Comparison of ENCODE assay signal across 7 cellular contexts in the genomic region with DNA sequence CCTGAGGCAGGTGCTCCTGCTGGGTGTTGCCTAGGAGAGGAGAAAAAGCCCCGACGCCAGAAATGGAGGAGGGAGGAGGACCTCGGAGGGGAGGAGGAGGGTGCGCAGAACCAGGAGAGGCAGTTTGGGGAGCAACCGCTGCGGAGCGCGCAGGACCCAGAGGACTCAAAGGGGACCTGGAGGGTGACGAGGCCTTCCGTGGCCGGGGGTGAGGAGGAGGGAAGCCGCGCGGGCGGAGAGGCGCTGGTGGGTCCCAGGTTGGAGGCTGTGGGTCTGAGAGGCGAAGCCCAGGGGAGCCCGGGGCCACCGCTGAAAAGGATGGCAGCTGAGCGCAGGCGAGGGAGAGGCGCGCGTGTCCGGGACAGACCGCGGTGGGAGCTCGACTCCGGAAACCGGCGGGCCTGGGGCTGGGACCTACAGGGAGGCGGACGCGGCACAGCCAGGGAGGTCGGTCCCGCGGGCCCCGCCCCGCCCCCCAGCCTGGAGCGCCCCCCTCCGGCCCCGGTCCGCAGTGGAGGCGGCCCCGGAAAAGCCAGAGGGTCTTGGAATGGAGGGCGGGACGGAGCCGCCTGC. TPM values are rescaled to one million over a fixed set of nuclear protein-coding genes. Genes with fewer than 3 reads are reported as not detected.
A peak's percentile ranks its signal among the peaks of the same experiment; 100 is the strongest.
DNase-seq lines count a peak whose midpoint lies in the region; ATAC-seq and TF ChIP-seq lines count a peak whose summit lies in the region.

No MANE protein-coding gene starts in this region.

- H3K36me3 Mint-ChIP-seq in activated CD8-positive, alpha-beta T cell treated with anti-CD3 and anti-CD28 coated beads, Interleukin-2, amount 10 ng/mL, durations not matched to agents 7 days and 5 days (ENCODE audit: low read depth), result peaks cover 6% of the 10 kb centered on the region

- WGBS in spleen, 5 donors, result 1 to 3% (median 2%) methylated on average over 31 to 48 of the region's 48 CpGs

- ATAC-seq in GM21723 (IDR thresholded peaks at IDR 0.05; ENCODE audit: unreplicated experiment), result peak; percentile 38
- peak; percentile 50 for ATAC-seq in activated CD8-positive, alpha-beta T cell treated with anti-CD3 and anti-CD28 coated beads, Interleukin-2, amount 10 ng/mL, durations not matched to agents 7 days and 5 days
- peak; percentile 44 for ATAC-seq in left ventricle myocardium superior

- no peak; the same call in 1 of the 2 replicates for TF ChIP-seq EP300 in Ishikawa (IDR thresholded peaks at IDR 0.05; ENCODE audit: borderline replicate concordance)

- peaks cover 45% of the 10 kb centered on the region for H3K4me1 Mint-ChIP-seq in activated CD8-positive, alpha-beta T cell treated with anti-CD3 and anti-CD28 coated beads, Interleukin-2, amount 10 ng/mL, durations not matched to agents 7 days and 5 days (ENCODE audit: low read depth)

- CTCF ChIA-PET in activated CD8-positive, alpha-beta T cell treated with anti-CD3 and anti-CD28 coated beads, Interleukin-2, amount 10 ng/mL, durations not matched to agents 7 days and 5 days (lab: Charles Lee), result interaction anchor here (0.7 to 2.8 kb wide), 9 partner anchors 14 to 63 kb away, joined by 3 to 16 read pairs (median 5); a partner anchor contains a TSS

- POLR2A ChIA-PET in activated CD8-positive, alpha-beta T cell treated with anti-CD3 and anti-CD28 coated beads, Interleukin-2, amount 10 ng/mL, durations not matched to agents 7 days and 5 days (lab: Charles Lee), result interaction anchor here (0.6 to 2.7 kb wide), 5 partner anchors 10 to 170 kb away, joined by 3 to 13 read pairs (median 3); no protein-coding TSS in a partner anchor

- H3K4me1 ChIP-seq in spleen, result peaks cover 12 to 45% (median 30%) of the 10 kb centered on the region in 6 donors

- peak overlapping the region in 1 of 8 donors; percentile 29 for H3K27ac ChIP-seq in spleen

- peak overlapping the region; percentile 75 for H3K4me3 Mint-ChIP-seq in activated CD8-positive, alpha-beta T cell treated with anti-CD3 and anti-CD28 coated beads, Interleukin-2, amount 10 ng/mL, durations not matched to agents 7 days and 5 days

- peak overlapping the region; percentile 77 for H3K27ac Mint-ChIP-seq in activated CD8-positive, alpha-beta T cell treated with anti-CD3 and anti-CD28 coated beads, Interleukin-2, amount 10 ng/mL, durations not matched to agents 7 days and 5 days

- H3K27me3 ChIP-seq in spleen (replicated peaks in 1 of 7), result peaks cover 0 to 74% (median 64%) of the 10 kb centered on the region in 7 donors

- H3K4me3 ChIP-seq in spleen, result peak overlapping the region; percentile 43 to 87 (median 62)

- H3K36me3 ChIP-seq in spleen, result no peaks in the 10 kb centered on the region

- H3K9me3 ChIP-seq in spleen, result no peaks in the 10 kb centered on the region

- peak; percentile 41 for TF ChIP-seq CTCF in GM12873 (IDR thresholded peaks at IDR 0.05; ENCODE audit: insufficient read depth, low read depth, low read length, missing control alignments)
- TF ChIP-seq CTCF in spleen (IDR thresholded peaks at IDR 0.05 in 8 of 11, conservative IDR thresholded peaks at IDR 0.05 in 3 of 11), result peak in 4 of 11 experiments; percentile 38 to 44 (median 41)

- intact Hi-C loops in left ventricle myocardium superior (cut with micrococcal nuclease), result no loop called here
- intact Hi-C loops in spleen (cut with DNase I; ENCODE audit: low total_unique reads), result no loop called here

- peak; percentile 70 for DNase-seq in activated CD8-positive, alpha-beta T cell treated with anti-CD3 and anti-CD28 coated beads, Interleukin-2, amount 10 ng/mL, durations not matched to agents 7 days and 5 days
- DNase-seq in left ventricle myocardium superior (no peak), spleen (peak; percentile 85), cortex of kidney (lab: John Stamatoyannopoulos, UW) (no peak)

- H3K27me3 Mint-ChIP-seq in activated CD8-positive, alpha-beta T cell treated with anti-CD3 and anti-CD28 coated beads, Interleukin-2, amount 10 ng/mL, durations not matched to agents 7 days and 5 days (ENCODE audit: low read depth), result peaks cover 3% of the 10 kb centered on the region

- TF ChIP-seq RAD21 in Ishikawa (IDR thresholded peaks at IDR 0.05; ENCODE audit: low read depth), result no peak

- no peaks in the 10 kb centered on the region for H3K9me3 Mint-ChIP-seq in activated CD8-positive, alpha-beta T cell treated with anti-CD3 and anti-CD28 coated beads, Interleukin-2, amount 10 ng/mL, durations not matched to agents 7 days and 5 days (ENCODE audit: insufficient read depth)

- no peak for TF ChIP-seq POLR2A in spleen (IDR thresholded peaks at IDR 0.05)

TF ChIP-seq in Ishikawa, 13 proteins besides CTCF, POLR2A, EP300 and RAD21:
- TF ChIP-seq NFIC (IDR thresholded peaks at IDR 0.05) (no peak), EGR1 (IDR thresholded peaks at IDR 0.05) (no peak), CEBPB (IDR thresholded peaks at IDR 0.05) (no peak), CREB1 (IDR thresholded peaks at IDR 0.05; ENCODE audit: low read depth) (no peak), ZBTB7A (IDR thresholded peaks at IDR 0.05; ENCODE audit: low read depth) (peak; percentile 20; the same call in 1 of the 2 replicates), TCF12 (IDR thresholded peaks at IDR 0.05; ENCODE audit: low read depth) (no peak; the same call in 1 of the 2 replicates), TEAD4 (IDR thresholded peaks at IDR 0.05) (no peak), FOXM1 (IDR thresholded peaks at IDR 0.05; ENCODE audit: borderline replicate concordance, low read depth) (no peak), YY1 (IDR thresholded peaks at IDR 0.05; ENCODE audit: low read depth) (no peak), TAF1 (IDR thresholded peaks at IDR 0.05; ENCODE audit: low read depth) (0 out of 2 replicates have a peak, but pooled peaks have one; percentile 27)
- TF ChIP-seq, protein P1, sequence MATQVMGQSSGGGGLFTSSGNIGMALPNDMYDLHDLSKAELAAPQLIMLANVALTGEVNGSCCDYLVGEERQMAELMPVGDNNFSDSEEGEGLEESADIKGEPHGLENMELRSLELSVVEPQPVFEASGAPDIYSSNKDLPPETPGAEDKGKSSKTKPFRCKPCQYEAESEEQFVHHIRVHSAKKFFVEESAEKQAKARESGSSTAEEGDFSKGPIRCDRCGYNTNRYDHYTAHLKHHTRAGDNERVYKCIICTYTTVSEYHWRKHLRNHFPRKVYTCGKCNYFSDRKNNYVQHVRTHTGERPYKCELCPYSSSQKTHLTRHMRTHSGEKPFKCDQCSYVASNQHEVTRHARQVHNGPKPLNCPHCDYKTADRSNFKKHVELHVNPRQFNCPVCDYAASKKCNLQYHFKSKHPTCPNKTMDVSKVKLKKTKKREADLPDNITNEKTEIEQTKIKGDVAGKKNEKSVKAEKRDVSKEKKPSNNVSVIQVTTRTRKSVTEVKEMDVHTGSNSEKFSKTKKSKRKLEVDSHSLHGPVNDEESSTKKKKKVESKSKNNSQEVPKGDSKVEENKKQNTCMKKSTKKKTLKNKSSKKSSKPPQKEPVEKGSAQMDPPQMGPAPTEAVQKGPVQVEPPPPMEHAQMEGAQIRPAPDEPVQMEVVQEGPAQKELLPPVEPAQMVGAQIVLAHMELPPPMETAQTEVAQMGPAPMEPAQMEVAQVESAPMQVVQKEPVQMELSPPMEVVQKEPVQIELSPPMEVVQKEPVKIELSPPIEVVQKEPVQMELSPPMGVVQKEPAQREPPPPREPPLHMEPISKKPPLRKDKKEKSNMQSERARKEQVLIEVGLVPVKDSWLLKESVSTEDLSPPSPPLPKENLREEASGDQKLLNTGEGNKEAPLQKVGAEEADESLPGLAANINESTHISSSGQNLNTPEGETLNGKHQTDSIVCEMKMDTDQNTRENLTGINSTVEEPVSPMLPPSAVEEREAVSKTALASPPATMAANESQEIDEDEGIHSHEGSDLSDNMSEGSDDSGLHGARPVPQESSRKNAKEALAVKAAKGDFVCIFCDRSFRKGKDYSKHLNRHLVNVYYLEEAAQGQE (IDR thresholded peaks at IDR 0.05; ENCODE audit: low read depth), result no peak
- TF ChIP-seq, protein P2, sequence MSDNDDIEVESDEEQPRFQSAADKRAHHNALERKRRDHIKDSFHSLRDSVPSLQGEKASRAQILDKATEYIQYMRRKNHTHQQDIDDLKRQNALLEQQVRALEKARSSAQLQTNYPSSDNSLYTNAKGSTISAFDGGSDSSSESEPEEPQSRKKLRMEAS (IDR thresholded peaks at IDR 0.05), result peak; percentile 34
- TF ChIP-seq, protein P3, sequence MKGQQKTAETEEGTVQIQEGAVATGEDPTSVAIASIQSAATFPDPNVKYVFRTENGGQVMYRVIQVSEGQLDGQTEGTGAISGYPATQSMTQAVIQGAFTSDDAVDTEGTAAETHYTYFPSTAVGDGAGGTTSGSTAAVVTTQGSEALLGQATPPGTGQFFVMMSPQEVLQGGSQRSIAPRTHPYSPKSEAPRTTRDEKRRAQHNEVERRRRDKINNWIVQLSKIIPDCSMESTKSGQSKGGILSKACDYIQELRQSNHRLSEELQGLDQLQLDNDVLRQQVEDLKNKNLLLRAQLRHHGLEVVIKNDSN (IDR thresholded peaks at IDR 0.05), result no peak

RNA-seq across cellular contexts. Expression of a gene that starts 15.1 kb away (rescaled TPM):
- total RNA-seq in activated CD8-positive, alpha-beta T cell treated with anti-CD3 and anti-CD28 coated beads, Interleukin-2, amount 10 ng/mL, durations not matched to agents 7 days and 5 days, result not detected
- not detected for total RNA-seq in left ventricle myocardium superior
- not detected for total RNA-seq in spleen
- not detected for polyA plus RNA-seq in spleen

RNA-seq across cellular contexts. Expression of a gene that starts 39.1 kb away (rescaled TPM):
- total RNA-seq in activated CD8-positive, alpha-beta T cell treated with anti-CD3 and anti-CD28 coated beads, Interleukin-2, amount 10 ng/mL, durations not matched to agents 7 days and 5 days, result 10 to 100 TPM; 12.4 to 14.6 TPM
- total RNA-seq in left ventricle myocardium superior (18.5 TPM), spleen (10 to 100 TPM; 10.6 to 27.2 (median 16.9) TPM)
- polyA plus RNA-seq in spleen, result 10 to 100 TPM in 1 of 3 donors, 1 to 10 TPM in 2; 4.6 to 16.3 (median 5.6) TPM

RNA-seq across cellular contexts. Expression of a gene that starts 45.7 kb away (rescaled TPM):
- 100 to 1,000 TPM; 385 to 413 TPM for total RNA-seq in activated CD8-positive, alpha-beta T cell treated with anti-CD3 and anti-CD28 coated beads, Interleukin-2, amount 10 ng/mL, durations not matched to agents 7 days and 5 days
- total RNA-seq in left ventricle myocardium superior, result 16.4 TPM
- total RNA-seq in spleen, result 10 to 100 TPM; 23.3 to 93.8 (median 51.0) TPM
- 100 to 1,000 TPM; 131 to 230 (median 163) TPM for polyA plus RNA-seq in spleen

RNA-seq across cellular contexts. Expression of a gene that starts 56.9 kb away (rescaled TPM):
- total RNA-seq in activated CD8-positive, alpha-beta T cell treated with anti-CD3 and anti-CD28 coated beads, Interleukin-2, amount 10 ng/mL, durations not matched to agents 7 days and 5 days, result 10 to 100 TPM; 24.5 to 26.8 TPM
- total RNA-seq in left ventricle myocardium superior (4.0 TPM), spleen (10 to 100 TPM; 12.1 to 22.5 (median 18.7) TPM)
- 10 to 100 TPM in 2 of 3 donors, 1 to 10 TPM in 1; 8.5 to 25.7 (median 24.1) TPM for polyA plus RNA-seq in spleen

RNA-seq across cellular contexts. Expression of a gene that starts 59.1 kb away (rescaled TPM):
- total RNA-seq in activated CD8-positive, alpha-beta T cell treated with anti-CD3 and anti-CD28 coated beads, Interleukin-2, amount 10 ng/mL, durations not matched to agents 7 days and 5 days, result under 1 TPM; 0.45 to 0.50 TPM
- total RNA-seq in left ventricle myocardium superior (39.4 TPM), spleen (10 to 100 TPM in 5 of 7 donors, 1 to 10 TPM in 2; 3.8 to 39.0 (median 15.4) TPM)
- 10 to 100 TPM; 20.8 to 64.3 (median 27.8) TPM for polyA plus RNA-seq in spleen

Comparison
In these comparisons a context has a peak if more than half of its experiments do, and no peak if none do; other contexts are left out.
1. DNase-seq: peak in activated CD8-positive, alpha-beta T cell treated with anti-CD3 and anti-CD28 coated beads, Interleukin-2, amount 10 ng/mL, durations not matched to agents 7 days and 5 days (single experiment) and spleen (single experiment); none in left ventricle myocardium superior (single experiment) and cortex of kidney (single experiment).
2. RNA of a gene that starts 45.7 kb away (total RNA-seq): 385 to 413 TPM in activated CD8-positive, alpha-beta T cell treated with anti-CD3 and anti-CD28 coated beads, Interleukin-2, amount 10 ng/mL, durations not matched to agents 7 days and 5 days; 23.3 to 93.8 TPM in spleen and 16.4 TPM in left ventricle myocardium superior (single experiment); every median in the first group is over 4 times any median in the second.
3. Peak in every context shown above with its lines, with median percentiles within 50 percentile points of each other: ATAC-seq.